Comparison of ENCODE assay signal across 19 cellular contexts in genomic region chr12:130933269-130933995, GRCh38. TPM values are rescaled to one million over a fixed set of nuclear protein-coding genes. Genes with fewer than 3 reads are reported as not detected.
DNase-seq lines count a peak whose midpoint lies in the region; ATAC-seq, FAIRE-seq and TF ChIP-seq lines count a peak whose summit lies in the region.
"Had no signal": no experiment of that assay in that cellular context is flagged by ENCODE, and none has a peak within 500 bp of the region (broad histone marks: within the 10 kb centered on the region; RNA-seq: fewer than 3 reads in every experiment).

No MANE protein-coding gene starts in this region.

- no peak overlapping the region for H3K9ac ChIP-seq in GM23248

- intact Hi-C loops in esophagus muscularis mucosa (cut with DNase I), result no loop called here

- H3K9me3 ChIP-seq in A549 (peaks cover 12% of the 10 kb centered on the region; the same call in 1 of the 3 replicates), GM23248 (ENCODE audit: low read depth) (no peaks in the 10 kb centered on the region), esophagus muscularis mucosa (peaks cover 0 to 4% (median 2%) of the 10 kb centered on the region in 4 donors)

- no peak for TF ChIP-seq RAD21 in A549 (conservative IDR thresholded peaks at IDR 0.05 in 1 of 2, IDR thresholded peaks at IDR 0.05 in 1 of 2)

- no peak for FAIRE-seq in A549 (lab: Jason Lieb, UNC)

- DNase-seq in A549 (ENCODE audit: low read depth in 1 of 2, low spot score in 1 of 2), result peak in 1 of 2 experiments; percentile 26
- no peak for DNase-seq in GM23248
- peak; percentile 84 for DNase-seq in esophagus muscularis mucosa (ENCODE audit: extremely low spot score)
- no peak for DNase-seq in neural crest cell (ENCODE audit: low read depth, low spot score)
- DNase-seq in brain microvascular endothelial cell, result no peak
- DNase-seq in cerebellar nuclear complex (lab: John Stamatoyannopoulos, UW), result no peak
- DNase-seq in GM10266 (ENCODE audit: extremely low spot score), result no peak
- no peak for DNase-seq in dermis blood vessel endothelial cell
- DNase-seq: activated effector memory CD4-positive, alpha-beta T cell treated with anti-CD3 and anti-CD28 coated beads, Interleukin-2, amount 50 U/mL, for 16 hours; mesendoderm; NCI-H2107; NK-92 treated with Interleukin-12 subunit alpha and Interleukin-12 subunit beta, amount 100 ng/mL, for 24 hours had no signal

- H3K4me3 Mint-ChIP-seq in neural crest cell, result no peak overlapping the region
- H3K4me3 Mint-ChIP-seq: dendritic cell treated with granulocyte-macrophage colony-stimulating factor and Interleukin-4, amounts not matched to agents 40 ng/mL and 50 ng/mL, for 4 days; nephron; stimulated activated naive CD8-positive, alpha-beta T cell treated with anti-CD3 and anti-CD28 coated beads, Interleukin-15, Interleukin-2, amounts not matched to agents 100 ng/mL and 50 ng/mL, for 24 hours; T-helper 1 cell treated with Interleukin-12 subunit alpha and Interleukin-12 subunit beta and Interleukin-4 antibody, amounts not matched to agents 30 μg/mL and 1 μg/mL, for 36 hours had no signal

- in situ Hi-C loops in GM23248 (cut with MboI) (no loop called here), brain microvascular endothelial cell (cut with HindIII; ENCODE audit: low pct_ligation_motif_present, low sequenced_read_pairs) (no loop called here)

- no peaks in the 10 kb centered on the region for H3K79me2 ChIP-seq in GM23248 (ENCODE audit: insufficient read depth)

- peak overlapping the region; percentile 60 for H3K27ac Mint-ChIP-seq in neural crest cell (ENCODE audit: unreplicated experiment)
- H3K27ac Mint-ChIP-seq: dendritic cell treated with granulocyte-macrophage colony-stimulating factor and Interleukin-4, amounts not matched to agents 40 ng/mL and 50 ng/mL, for 4 days; nephron; T-helper 1 cell treated with Interleukin-12 subunit alpha and Interleukin-12 subunit beta and Interleukin-4 antibody, amounts not matched to agents 30 μg/mL and 1 μg/mL, for 36 hours had no signal

- peak overlapping the region; percentile 12 for H2AFZ ChIP-seq in GM23248

- H3K27me3 Mint-ChIP-seq in neural crest cell (ENCODE audit: low read depth), result peaks cover 6% of the 10 kb centered on the region

- TF ChIP-seq CTCF in A549 (IDR thresholded peaks at IDR 0.05) (no peak), esophagus muscularis mucosa (IDR thresholded peaks at IDR 0.05) (no peak), neural crest cell (conservative IDR thresholded peaks at IDR 0.05) (no peak), brain microvascular endothelial cell (IDR thresholded peaks at IDR 0.05; ENCODE audit: low read depth, low read length, missing control alignments) (no peak), GM10266 (IDR thresholded peaks at IDR 0.05; ENCODE audit: control insufficient read depth, insufficient read depth, low read depth, missing control alignments) (no peak)

- peak overlapping the region; percentile 63 for H3K4me2 ChIP-seq in A549
- H3K4me2 ChIP-seq in GM23248 (ENCODE audit: unreplicated experiment), result no peak overlapping the region

- H3K36me3 ChIP-seq in GM23248 (ENCODE audit: low read depth), result no peaks in the 10 kb centered on the region
- H3K36me3 ChIP-seq in esophagus muscularis mucosa, result no peaks in the 10 kb centered on the region
- H3K36me3 ChIP-seq in brain microvascular endothelial cell (replicated peaks), result no peaks in the 10 kb centered on the region

- H3K4me3 ChIP-seq in A549 (peak overlapping the region; percentile 28; the same call in 2 of the 3 replicates), GM23248 (no peak overlapping the region), esophagus muscularis mucosa (no peak overlapping the region), brain microvascular endothelial cell (ENCODE audit: low read depth, low read length) (no peak overlapping the region)

- 17% methylated on average over 27 of the region's 38 CpGs for WGBS in A549 (ENCODE audit: missing lambda C conversion rate)
- 70% methylated on average over 33 to 36 of the region's 38 CpGs for WGBS in GM23248 (ENCODE audit: low coverage in 1 of 2, low lambda C conversion rate in 2 of 2, missing lambda C conversion rate in 2 of 2), 2 experiments
- WGBS in esophagus muscularis mucosa, result 82% methylated on average over 16 of the region's 38 CpGs

- no peak for TF ChIP-seq POLR2A in A549 (IDR thresholded peaks at IDR 0.05; ENCODE audit: low read length)
- no peak for TF ChIP-seq POLR2A in esophagus muscularis mucosa (IDR thresholded peaks at IDR 0.05; ENCODE audit: low read depth)

- peaks cover 8% of the 10 kb centered on the region for H3K9me3 Mint-ChIP-seq in neural crest cell
- H3K9me3 Mint-ChIP-seq: T-helper 1 cell treated with Interleukin-12 subunit alpha and Interleukin-12 subunit beta and Interleukin-4 antibody, amounts not matched to agents 30 μg/mL and 1 μg/mL, for 36 hours had no signal

- no peaks in the 10 kb centered on the region for H3K27me3 ChIP-seq in GM23248 (replicated peaks; ENCODE audit: insufficient read depth)
- H3K27me3 ChIP-seq in esophagus muscularis mucosa, result peaks cover 0 to 17% (median 3%) of the 10 kb centered on the region in 4 donors
- no peaks in the 10 kb centered on the region for H3K27me3 ChIP-seq in brain microvascular endothelial cell (replicated peaks)

- POLR2A ChIA-PET in A549 (lab: Yijun Ruan, JAX), result no interaction called here

- no peaks in the 10 kb centered on the region for H3F3A ChIP-seq in GM23248 (ENCODE audit: insufficient read depth)

- ATAC-seq in A549, result peak; percentile 41 to 63; a peak in 5 of 6 replicates
- ATAC-seq: activated CD4-positive, CD25-positive, alpha-beta regulatory T cell treated with anti-CD3 and anti-CD28 coated beads, Interleukin-2, amount 50 U/mL, for 24 hours had no signal

- CTCF ChIA-PET in A549 (lab: Yijun Ruan, JAX), result interaction anchor here (0.9 to 4.2 kb wide), 4 partner anchors 8 to 171 kb away, joined by 3 to 18 read pairs (median 4); no protein-coding TSS in a partner anchor

- H3K27ac ChIP-seq in A549, result no peak overlapping the region
- no peak overlapping the region for H3K27ac ChIP-seq in GM23248
- H3K27ac ChIP-seq in esophagus muscularis mucosa (replicated peaks in 1 of 4), result no peak overlapping the region
- no peak overlapping the region for H3K27ac ChIP-seq in brain microvascular endothelial cell

- peaks cover 11% of the 10 kb centered on the region for H3K4me1 Mint-ChIP-seq in neural crest cell

- no peaks in the 10 kb centered on the region for H4K20me1 ChIP-seq in GM23248 (ENCODE audit: insufficient read depth)

- no peak for TF ChIP-seq EP300 in A549 (IDR thresholded peaks at IDR 0.05)
- TF ChIP-seq EP300 in esophagus muscularis mucosa (IDR thresholded peaks at IDR 0.05), result no peak

- peaks cover 6% of the 10 kb centered on the region for H3K36me3 Mint-ChIP-seq in neural crest cell (ENCODE audit: low read depth)

- peaks cover 5% of the 10 kb centered on the region; the same call in 1 of the 3 replicates for H3K4me1 ChIP-seq in A549
- peaks cover 7% of the 10 kb centered on the region for H3K4me1 ChIP-seq in GM23248 (ENCODE audit: insufficient read depth)
- H3K4me1 ChIP-seq in esophagus muscularis mucosa, result no peaks in the 10 kb centered on the region

- H3K9me2 ChIP-seq in GM23248 (ENCODE audit: insufficient read depth), result no peaks in the 10 kb centered on the region

TF ChIP-seq in A549, 52 proteins besides CTCF, POLR2A, EP300 and RAD21 (continues in another document):
- TF ChIP-seq CEBPB (IDR thresholded peaks at IDR 0.05) (peak; percentile 23 to 61; a peak in 3 of 4 replicates), BCL3 (IDR thresholded peaks at IDR 0.05) (no peak), REST (IDR thresholded peaks at IDR 0.05) (no peak), MAFK (IDR thresholded peaks at IDR 0.05; ENCODE audit: partially characterized antibody) (no peak)

RNA-seq across cellular contexts. Expression of gene ADGRD1, which starts 20.3 kb away (rescaled TPM):
- 1.3 and 1.5 TPM in 2 replicates for polyA plus RNA-seq in A549 (2011; rRNA removed)
- 0.96 and 1.1 TPM in 2 replicates for polyA plus RNA-seq in A549 (2012; cell fraction: cytosol; rRNA removed)
- 2.4 and 3.1 TPM in 2 replicates for polyA plus RNA-seq in A549 (2012; cell fraction: nucleus; rRNA removed)
- polyA plus RNA-seq in A549 (2017; fragmentation: RNase III; extraction: RNeasy Plus Mini Kit Qiagen cat#74134 plus additional on column Dnase treatment), result 0.29 to 0.91 TPM (median 0.36 TPM) in 3 replicates
- polyA minus RNA-seq in A549 (2011; rRNA and poly(A)+ RNA removed), result 0.88 and 2.3 TPM in 2 replicates
- 7.9 and 8.2 TPM in 2 replicates for total RNA-seq in GM23248 (2014; rRNA removed; shearing (Covaris generic))
- polyA plus RNA-seq in GM23248 (2016; fragmentation: Nextera tagmentation; extraction: Ambion mirVana), result 11.2 and 11.3 TPM in 2 replicates
- total RNA-seq in esophagus muscularis mucosa, result 10 to 100 TPM; 28.2 to 52.4 (median 41.8) TPM
- 0.73 and 0.98 TPM in 2 replicates for total RNA-seq in neural crest cell
- 0.17 and 0.33 TPM in 2 replicates for total RNA-seq in dermis blood vessel endothelial cell
- total RNA-seq: epithelial cell of proximal tubule, M059J had no signal
